29 cellular contexts compared by ENCODE assay signal in genomic region chr6:76262240-76262639, GRCh38.
"Had no signal": no experiment of that assay in that cellular context is flagged by ENCODE, and none has a peak within 500 bp of the region (broad histone marks: within the 10 kb centered on the region; RNA-seq: fewer than 3 reads in every experiment).

No MANE protein-coding gene starts in this region.

- ATAC-seq: naive thymus-derived CD8-positive, alpha-beta T cell; natural killer cell treated with Interleukin-12 subunit alpha and Interleukin-12 subunit beta and Interleukin-15 and Interleukin-18, amount 100 ng/mL, for 72 hours; psoas muscle; right cardiac atrium; right lobe of liver; stimulated activated effector memory CD8-positive, alpha-beta T cell treated with anti-CD3 and anti-CD28 coated beads, Interleukin-12 subunit alpha, Interleukin-12 subunit beta, amount 100 ng/mL, for 72 hours; stimulated activated naive B cell treated with anti-CD40 and anti-IgM and Interleukin-4, amounts not matched to agents 10 μg/mL and 1 μg/mL and 100 μg/mL, for 72 hours had no signal

- H3K36me3 Mint-ChIP-seq: natural killer cell treated with Interleukin-12 subunit alpha and Interleukin-12 subunit beta and Interleukin-15 and Interleukin-18, amount 100 ng/mL, for 72 hours; stimulated activated effector memory CD8-positive, alpha-beta T cell treated with anti-CD3 and anti-CD28 coated beads, Interleukin-12 subunit alpha, Interleukin-12 subunit beta, amount 100 ng/mL, for 72 hours; stimulated activated naive B cell treated with anti-CD40 and anti-IgM and Interleukin-4, amounts not matched to agents 10 μg/mL and 1 μg/mL and 100 μg/mL, for 72 hours had no signal

- H3K36me3 ChIP-seq: ovary, right lobe of liver, sigmoid colon, stomach, thoracic aorta, thyroid gland, tibial nerve, upper lobe of left lung, vagina had no signal

- H3K27me3 ChIP-seq: ovary, right lobe of liver, sigmoid colon, stomach, thyroid gland, tibial nerve, upper lobe of left lung, vagina had no signal

- H3K27ac ChIP-seq: ovary, parathyroid adenoma, psoas muscle, right lobe of liver, sigmoid colon, stomach, thoracic aorta, thyroid gland, tibial nerve, upper lobe of left lung, vagina had no signal

- H3K9me3 ChIP-seq: ovary, psoas muscle, right lobe of liver, sigmoid colon, thyroid gland had no signal

- H3K79me2 ChIP-seq: parathyroid adenoma had no signal

- DNase-seq: naive thymus-derived CD8-positive, alpha-beta T cell; nephron progenitor cell; occipital lobe; ovary; psoas muscle; right cardiac atrium; right lobe of liver; sigmoid colon; small intestine; stimulated activated CD4-positive, alpha-beta T cell treated with anti-CD3 and anti-CD28 coated beads, Interleukin-15, amount 100 ng/mL, for 24 hours; stimulated activated CD4-positive, alpha-beta T cell treated with anti-CD3 and anti-CD28 coated beads, Interleukin-2, amount 100 ng/mL, for 24 hours; stimulated activated CD4-positive, alpha-beta T cell treated with anti-CD3 and anti-CD28 coated beads, Interleukin-2, amount 100 ng/mL, for 48 hours; stimulated activated CD4-positive, alpha-beta T cell treated with anti-CD3 and anti-CD28 coated beads, Interleukin-4, amount 100 ng/mL, for 24 hours; stimulated activated naive B cell treated with anti-CD40 and anti-IgM and Interleukin-4, amounts not matched to agents 10 μg/mL and 1 μg/mL and 100 μg/mL, for 72 hours; stimulated activated naive CD4-positive, alpha-beta T cell treated with Interleukin-2 at 50 U/mL for 16 hours; stomach; thyroid gland; trophoblast cell; upper lobe of left lung had no signal

- H3K4me3 ChIP-seq: ovary, psoas muscle, right lobe of liver, sigmoid colon, stomach, thoracic aorta, thyroid gland, tibial nerve, upper lobe of left lung, vagina had no signal

- H3K27me3 Mint-ChIP-seq: naive thymus-derived CD8-positive, alpha-beta T cell; natural killer cell treated with Interleukin-12 subunit alpha and Interleukin-12 subunit beta and Interleukin-15 and Interleukin-18, amount 100 ng/mL, for 72 hours; progenitor cell of endocrine pancreas; stimulated activated naive B cell treated with anti-CD40 and anti-IgM and Interleukin-4, amounts not matched to agents 10 μg/mL and 1 μg/mL and 100 μg/mL, for 72 hours; stimulated activated naive CD8-positive, alpha-beta T cell treated with anti-CD3 and anti-CD28 coated beads, Interleukin-15, Interleukin-2, amounts not matched to agents 100 ng/mL and 50 ng/mL, for 24 hours had no signal

- H3K9ac ChIP-seq: parathyroid adenoma had no signal

- H3K27ac Mint-ChIP-seq: naive thymus-derived CD8-positive, alpha-beta T cell; natural killer cell treated with Interleukin-12 subunit alpha and Interleukin-12 subunit beta and Interleukin-15 and Interleukin-18, amount 100 ng/mL, for 72 hours; nephron progenitor cell; progenitor cell of endocrine pancreas; stimulated activated effector memory CD8-positive, alpha-beta T cell treated with anti-CD3 and anti-CD28 coated beads, Interleukin-12 subunit alpha, Interleukin-12 subunit beta, amount 100 ng/mL, for 72 hours; stimulated activated naive B cell treated with anti-CD40 and anti-IgM and Interleukin-4, amounts not matched to agents 10 μg/mL and 1 μg/mL and 100 μg/mL, for 72 hours; stimulated activated naive CD8-positive, alpha-beta T cell treated with anti-CD3 and anti-CD28 coated beads, Interleukin-15, Interleukin-2, amounts not matched to agents 100 ng/mL and 50 ng/mL, for 24 hours had no signal

- H3K4me1 ChIP-seq: parathyroid adenoma, psoas muscle, right lobe of liver, sigmoid colon, stomach, thyroid gland, tibial nerve, upper lobe of left lung, vagina had no signal

- H3K4me3 Mint-ChIP-seq: naive thymus-derived CD8-positive, alpha-beta T cell; natural killer cell treated with Interleukin-12 subunit alpha and Interleukin-12 subunit beta and Interleukin-15 and Interleukin-18, amount 100 ng/mL, for 72 hours; nephron progenitor cell; neural crest cell; stimulated activated effector memory CD8-positive, alpha-beta T cell treated with anti-CD3 and anti-CD28 coated beads, Interleukin-12 subunit alpha, Interleukin-12 subunit beta, amount 100 ng/mL, for 72 hours; stimulated activated naive B cell treated with anti-CD40 and anti-IgM and Interleukin-4, amounts not matched to agents 10 μg/mL and 1 μg/mL and 100 μg/mL, for 72 hours; stimulated activated naive CD8-positive, alpha-beta T cell treated with anti-CD3 and anti-CD28 coated beads, Interleukin-15, Interleukin-2, amounts not matched to agents 100 ng/mL and 50 ng/mL, for 24 hours had no signal

- H3K4me1 Mint-ChIP-seq: naive thymus-derived CD8-positive, alpha-beta T cell; nephron progenitor cell; neural crest cell; stimulated activated effector memory CD8-positive, alpha-beta T cell treated with anti-CD3 and anti-CD28 coated beads, Interleukin-12 subunit alpha, Interleukin-12 subunit beta, amount 100 ng/mL, for 72 hours; stimulated activated naive B cell treated with anti-CD40 and anti-IgM and Interleukin-4, amounts not matched to agents 10 μg/mL and 1 μg/mL and 100 μg/mL, for 72 hours had no signal

- H2AFZ ChIP-seq: parathyroid adenoma had no signal

- FAIRE-seq: small intestine, urothelium cell line had no signal
